ENCODE assay signal across 19 cellular contexts in genomic region chr11:78226684-78227680, GRCh38. TPM values are rescaled to one million over a fixed set of nuclear protein-coding genes. Genes with fewer than 3 reads are reported as not detected.
DNase-seq lines count a peak whose midpoint lies in the region; ATAC-seq and FAIRE-seq lines count a peak whose summit lies in the region.
"Had no signal": no experiment of that assay in that cellular context is flagged by ENCODE, and none has a peak within 500 bp of the region (broad histone marks: within the 10 kb centered on the region; RNA-seq: fewer than 3 reads in every experiment).

No MANE protein-coding gene starts in this region.

- H3K9me3 ChIP-seq in CD4-positive, alpha-beta memory T cell (ENCODE audit: control insufficient read depth in 1 of 2, low read length in 2 of 2) = no peaks in the 10 kb centered on the region
- H3K9me3 ChIP-seq in neuronal stem cell (replicated peaks in 1 of 2; ENCODE audit: control insufficient read depth in 2 of 2, insufficient read depth in 1 of 2, low read depth in 1 of 2, low read length in 2 of 2) = no peaks in the 10 kb centered on the region
- no peaks in the 10 kb centered on the region for H3K9me3 ChIP-seq in small intestine (ENCODE audit: control insufficient read depth, low read depth)
- H3K9me3 ChIP-seq: Caco-2, esophagus squamous epithelium, HAP-1 had no signal

- intact Hi-C loops in CD4-positive, alpha-beta memory T cell (cut with micrococcal nuclease) = no loop called here

- ATAC-seq in esophagus mucosa = peak; percentile 10

- no peak overlapping the region for H3K9ac ChIP-seq in neuronal stem cell (ENCODE audit: low read depth, low read length, poor library complexity)

- peak; percentile 25 for DNase-seq in stimulated activated CD4-positive, alpha-beta T cell treated with anti-CD3 and anti-CD28 coated beads, Interleukin-1b, Interleukin-23, amount 100 ng/mL, for 48 hours
- DNase-seq in stimulated activated CD4-positive, alpha-beta T cell treated with anti-CD3 and anti-CD28 coated beads, Interleukin-12 subunit alpha, Interleukin-12 subunit beta, amount 100 ng/mL, for 4 hours = no peak
- peak; percentile 12 for DNase-seq in M059J (ENCODE audit: low read depth)
- no peak for DNase-seq in CD4-positive, alpha-beta memory T cell
- DNase-seq in neuronal stem cell (ENCODE audit: low spot score) = no peak
- no peak for DNase-seq in small intestine
- no peak for DNase-seq in NCI-H82 treated with DMSO at 0.1 percent for 48 hours (lab: John Stamatoyannopoulos, UW; ENCODE audit: unreplicated experiment)
- DNase-seq: activated gamma-delta T cell, Caco-2, esophagus squamous epithelium, midbrain, NCI-H1417 treated with DMSO at 0.1 percent for 48 hours, NCI-H526 treated with DMSO at 0.1 percent for 48 hours, SIG-M5 had no signal

- no peak overlapping the region for H2BK15ac ChIP-seq in neuronal stem cell (ENCODE audit: low read length)

- H3K14ac ChIP-seq in neuronal stem cell (ENCODE audit: low read length) = no peak overlapping the region

- no peak overlapping the region for H3K4ac ChIP-seq in neuronal stem cell (ENCODE audit: low read length)

- H3K4me2 ChIP-seq in neuronal stem cell (ENCODE audit: insufficient read depth, low read length, poor library complexity, severe bottlenecking) = no peak overlapping the region

- no peaks in the 10 kb centered on the region for H3K4me1 ChIP-seq in CD4-positive, alpha-beta memory T cell (ENCODE audit: insufficient read depth, low read length)
- H3K4me1 ChIP-seq in neuronal stem cell (ENCODE audit: control insufficient read depth in 2 of 2, insufficient read depth in 1 of 2, low read depth in 1 of 2, low read length in 2 of 2) = no peaks in the 10 kb centered on the region
- H3K4me1 ChIP-seq in small intestine (ENCODE audit: control insufficient read depth in 2 of 2, insufficient read depth in 1 of 2, low read depth in 1 of 2, low read length in 1 of 2) = peaks cover 0 to 6% of the 10 kb centered on the region in 2 donors
- H3K4me1 ChIP-seq: Caco-2, HAP-1 had no signal

- FAIRE-seq in small intestine (lab: Jason Lieb, UNC) = no peak
- FAIRE-seq: astrocyte had no signal

- no peak overlapping the region for H2BK5ac ChIP-seq in neuronal stem cell (ENCODE audit: low read length)

- no peaks in the 10 kb centered on the region for H3K79me1 ChIP-seq in neuronal stem cell (ENCODE audit: low read depth, low read length)

- CTCF ChIA-PET in CD4-positive, alpha-beta memory T cell (lab: Charles Lee; ENCODE audit: partially characterized antibody) = interaction anchor here (1.3 to 4.7 kb wide), 2 partner anchors 25 to 338 kb away, joined by 3 to 37 read pairs; no protein-coding TSS in a partner anchor

- no peak overlapping the region for H2BK12ac ChIP-seq in neuronal stem cell (ENCODE audit: low read length)

- POLR2A ChIA-PET in CD4-positive, alpha-beta memory T cell (lab: Charles Lee; ENCODE audit: partially characterized antibody) = no interaction called here

- H3K23ac ChIP-seq in neuronal stem cell (ENCODE audit: low read depth, low read length, poor library complexity) = no peak overlapping the region

- no peak overlapping the region for H3K4me3 Mint-ChIP-seq in CD4-positive, alpha-beta memory T cell
- H3K4me3 Mint-ChIP-seq: neural crest cell had no signal

- no peaks in the 10 kb centered on the region for H3K9me3 Mint-ChIP-seq in CD4-positive, alpha-beta memory T cell
- H3K9me3 Mint-ChIP-seq: neural crest cell had no signal

- no CpG with 5 or more reads among the region's 12 CpGs for WGBS in neuronal stem cell (ENCODE audit: extremely low coverage in 2 of 2, insufficient read length in 2 of 2, insufficient replicate concordance in 1 of 2), 2 donors
- WGBS in small intestine, 3 donors = 83 to 85% (median 84%) methylated on average over 12 of the region's 12 CpGs

- no peak overlapping the region for H3K18ac ChIP-seq in neuronal stem cell (ENCODE audit: low read length)

- no peak overlapping the region for H3K27ac ChIP-seq in CD4-positive, alpha-beta memory T cell (ENCODE audit: low read depth, low read length)
- no peak overlapping the region for H3K27ac ChIP-seq in neuronal stem cell (replicated peaks; ENCODE audit: low read length)
- no peak overlapping the region for H3K27ac ChIP-seq in small intestine (ENCODE audit: low read depth in 1 of 2, low read length in 1 of 2)
- H3K27ac ChIP-seq: esophagus squamous epithelium, VCaP had no signal

- peaks cover 5 to 8% (median 6%) of the 10 kb centered on the region in 4 donors for H3K4me1 Mint-ChIP-seq in CD4-positive, alpha-beta memory T cell
- H3K4me1 Mint-ChIP-seq: neural crest cell had no signal

- no peak overlapping the region for H2AFZ ChIP-seq in neuronal stem cell (ENCODE audit: low read length)

- H4K8ac ChIP-seq in neuronal stem cell (ENCODE audit: low read depth, low read length) = no peak overlapping the region

- H2BK120ac ChIP-seq in neuronal stem cell (ENCODE audit: low read depth, low read length) = no peak overlapping the region

- H3K36me3 ChIP-seq in CD4-positive, alpha-beta memory T cell (ENCODE audit: insufficient read depth, low read length) = peaks cover 5% of the 10 kb centered on the region
- H3K36me3 ChIP-seq in neuronal stem cell (replicated peaks in 1 of 2; ENCODE audit: control insufficient read depth in 2 of 2, insufficient read depth in 2 of 2, low read length in 2 of 2) = peaks cover 27 to 52% of the 10 kb centered on the region in 2 donors
- peaks cover 0 to 10% of the 10 kb centered on the region in 2 donors for H3K36me3 ChIP-seq in small intestine (ENCODE audit: control insufficient read depth in 2 of 2, insufficient read depth in 2 of 2, low read length in 2 of 2)

- peaks cover 10 to 15% of the 10 kb centered on the region in 2 donors for H3K36me3 Mint-ChIP-seq in CD4-positive, alpha-beta memory T cell

- no peak overlapping the region for H3K4me3 ChIP-seq in CD4-positive, alpha-beta memory T cell (ENCODE audit: low read length in 2 of 2)
- no peak overlapping the region for H3K4me3 ChIP-seq in neuronal stem cell (ENCODE audit: low read length in 2 of 2)
- H3K4me3 ChIP-seq in small intestine (ENCODE audit: low read depth in 1 of 2, low read length in 2 of 2) = no peak overlapping the region
- H3K4me3 ChIP-seq: esophagus squamous epithelium, HAP-1 had no signal

- no peak overlapping the region for H4K91ac ChIP-seq in neuronal stem cell (ENCODE audit: low read depth, low read length, poor library complexity)

- H3K27ac Mint-ChIP-seq in CD4-positive, alpha-beta memory T cell = no peak overlapping the region

- no peaks in the 10 kb centered on the region for H3K27me3 ChIP-seq in CD4-positive, alpha-beta memory T cell (ENCODE audit: insufficient read depth, low read length)
- H3K27me3 ChIP-seq in neuronal stem cell (ENCODE audit: control insufficient read depth in 3 of 3, insufficient read depth in 3 of 3, low read depth in 1 of 3, low read length in 3 of 3) (peaks cover 0 to 2% (median 0%) of the 10 kb centered on the region in 3 experiments), small intestine (ENCODE audit: control insufficient read depth in 2 of 2, insufficient read depth in 2 of 2, low read length in 2 of 2) (no peaks in the 10 kb centered on the region)
- H3K27me3 ChIP-seq: esophagus squamous epithelium had no signal

- no peaks in the 10 kb centered on the region for H3K27me3 Mint-ChIP-seq in CD4-positive, alpha-beta memory T cell

- H2AK5ac ChIP-seq in neuronal stem cell (ENCODE audit: low read depth, low read length) = no peak overlapping the region

RNA-seq across cellular contexts. Expression of gene USP35, which starts 38.3 kb away (rescaled TPM):
- total RNA-seq in M059J (2014; rRNA removed; shearing (Covaris generic)) = 4.6 and 4.7 TPM in 2 replicates
- 3.5 TPM for total RNA-seq in esophagus mucosa
- total RNA-seq in CD4-positive, alpha-beta memory T cell = 10 to 100 TPM; 12.4 to 14.3 TPM
- 1 to 10 TPM in 1 of 2 donors, under 1 TPM in 1; 0.11 to 1.2 TPM for polyA plus RNA-seq in CD4-positive, alpha-beta memory T cell
- polyA plus RNA-seq in neuronal stem cell (2013, experiment 1 of 2) = 4.6 TPM
- polyA plus RNA-seq in neuronal stem cell (2013, experiment 2 of 2) = 4.7 TPM
- polyA plus RNA-seq in small intestine = 1 to 10 TPM; 1.9 to 7.8 (median 5.1) TPM

RNA-seq across cellular contexts. Expression of gene KCTD21, which starts 38.6 kb away (rescaled TPM):
- total RNA-seq in M059J (2014; rRNA removed; shearing (Covaris generic)) = 3.3 and 7.7 TPM in 2 replicates
- 8.4 TPM for total RNA-seq in esophagus mucosa
- total RNA-seq in CD4-positive, alpha-beta memory T cell = 1 to 10 TPM; 8.0 to 8.6 TPM
- 1 to 10 TPM in 1 of 2 donors, under 1 TPM in 1; 0.88 to 2.6 TPM for polyA plus RNA-seq in CD4-positive, alpha-beta memory T cell
- 2.4 TPM for polyA plus RNA-seq in neuronal stem cell (2013, experiment 1 of 2)
- 2.6 TPM for polyA plus RNA-seq in neuronal stem cell (2013, experiment 2 of 2)
- polyA plus RNA-seq in small intestine = 1 to 10 TPM; 4.1 to 6.5 (median 6.5) TPM

Comparison
In these comparisons a context has a peak if more than half of its experiments do, and no peak if none do; other contexts are left out.
1. DNase-seq: peak in stimulated activated CD4-positive, alpha-beta T cell treated with anti-CD3 and anti-CD28 coated beads, Interleukin-1b, Interleukin-23, amount 100 ng/mL, for 48 hours (single experiment) and M059J (single experiment); none in stimulated activated CD4-positive, alpha-beta T cell treated with anti-CD3 and anti-CD28 coated beads, Interleukin-12 subunit alpha, Interleukin-12 subunit beta, amount 100 ng/mL, for 4 hours (single experiment), CD4-positive, alpha-beta memory T cell (0 of 5), neuronal stem cell (single experiment), small intestine (single experiment) and NCI-H82 treated with DMSO at 0.1 percent for 48 hours (single experiment).